ENCODE assay signal across 8 cellular contexts in the genomic region with DNA sequence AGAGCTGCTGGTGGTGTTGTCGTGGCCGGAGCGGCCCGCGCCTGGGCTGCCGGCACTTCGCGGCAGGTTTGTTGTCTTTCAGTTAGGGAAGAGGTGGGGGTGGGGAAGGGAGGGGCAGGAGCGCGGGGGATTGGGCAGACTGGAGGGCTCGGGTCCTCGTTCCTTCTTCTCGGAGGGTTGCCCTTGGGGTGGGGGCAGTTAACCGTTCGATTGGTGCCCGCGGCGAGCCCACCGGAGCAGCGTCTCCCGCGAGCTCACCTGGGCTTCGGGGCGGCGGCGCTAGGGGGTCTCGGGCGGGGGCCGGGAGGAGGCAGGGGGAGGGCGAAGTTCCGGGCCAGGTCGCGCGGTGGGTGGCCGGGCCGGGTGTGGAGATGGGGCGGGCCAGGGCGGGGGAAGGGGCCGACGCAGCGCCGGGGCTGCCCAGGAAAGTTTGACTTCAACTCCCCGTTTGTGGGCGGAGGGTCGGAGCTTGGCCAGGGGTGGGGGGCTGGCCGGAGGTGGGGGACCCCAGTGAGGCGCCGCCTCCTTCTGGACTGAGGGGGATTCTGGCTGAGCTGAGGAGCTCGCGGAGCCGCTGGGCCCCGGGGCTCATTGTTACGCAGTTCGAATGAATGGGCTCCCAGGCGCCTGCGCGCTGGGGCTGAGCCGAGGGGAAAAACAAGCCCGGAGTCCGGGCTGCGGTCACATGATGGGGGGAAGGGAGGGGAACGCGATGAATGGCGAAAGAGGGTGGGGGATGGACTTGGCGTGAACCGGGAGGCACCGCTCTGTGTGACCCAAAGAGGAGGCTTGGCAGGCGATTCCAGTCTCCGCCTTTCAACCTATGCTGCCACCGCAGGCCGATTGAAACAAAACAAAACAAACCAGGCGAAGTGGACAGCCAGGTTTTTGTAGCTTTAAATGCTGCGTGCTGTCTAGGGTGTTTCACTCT. TPM values are rescaled to one million over a fixed set of nuclear protein-coding genes. Genes with fewer than 3 reads are reported as not detected.
A peak's percentile ranks its signal among the peaks of the same experiment; 100 is the strongest.
DNase-seq lines count a peak whose midpoint lies in the region; ATAC-seq lines count a peak whose summit lies in the region.

No MANE protein-coding gene starts in this region.

- H3K4me1 ChIP-seq in mononuclear cell (ENCODE audit: insufficient read depth, low read length) = peaks cover 17% of the 10 kb centered on the region

- H3K27ac ChIP-seq in epithelial cell of prostate = peak overlapping the region; percentile 95

- H3K9me3 ChIP-seq in mononuclear cell (ENCODE audit: low read depth, low read length) = no peaks in the 10 kb centered on the region

- no peaks in the 10 kb centered on the region for H3K27me3 ChIP-seq in mononuclear cell (ENCODE audit: insufficient read depth, low read length)

- peak overlapping the region; percentile 71 for H3K4me3 ChIP-seq in Jurkat, Clone E6-1 (ENCODE audit: low read length)
- H3K4me3 ChIP-seq in mononuclear cell (ENCODE audit: low read length) = peak overlapping the region; percentile 69

- ATAC-seq in GM21515 (IDR thresholded peaks at IDR 0.05; ENCODE audit: unreplicated experiment) = peak; percentile 27

- DNase-seq in CMK (ENCODE audit: low read depth) (peak; percentile 82), OCI-M2 (lab: John Stamatoyannopoulos, UW; ENCODE audit: unreplicated experiment) (peak; percentile 27), activated T-cell treated with anti-CD3 and anti-CD28 coated beads for 48 hours (ENCODE audit: low read depth) (peak; percentile 87), epithelial cell of prostate (ENCODE audit: low read depth, low spot score) (peak; percentile 89)
- DNase-seq in Jurkat, Clone E6-1 (ENCODE audit: low read depth, low spot score) = peak; percentile 72
- DNase-seq in stimulated activated CD8-positive, alpha-beta memory T cell treated with anti-CD3 and anti-CD28 coated beads, Interleukin-2, amount 100 ng/mL, for 1 hour (ENCODE audit: low read depth in 2 of 2) = peak; percentile 67 to 70

RNA-seq across cellular contexts. Expression of a gene that starts 0.6 kb away (rescaled TPM):
- 20.1 TPM for polyA plus RNA-seq in Jurkat, Clone E6-1 (2012; ENCODE audit: insufficient read depth, insufficient read length)
- total RNA-seq in mononuclear cell = 403 TPM

Comparison
In these comparisons a context has a peak if more than half of its experiments do, and no peak if none do; other contexts are left out.
1. Peak in every context shown above with its lines: DNase-seq, ATAC-seq, H3K4me3 ChIP-seq and H3K27ac ChIP-seq.
2. DNase-seq: peak in every context shown above with its lines; median percentile 89 in epithelial cell of prostate; 87 in activated T-cell treated with anti-CD3 and anti-CD28 coated beads for 48 hours; 82 in CMK; 72 in Jurkat, Clone E6-1; 68 in stimulated activated CD8-positive, alpha-beta memory T cell treated with anti-CD3 and anti-CD28 coated beads, Interleukin-2, amount 100 ng/mL, for 1 hour; 27 in OCI-M2.